Comparison of ENCODE assay signal across 1 cellular context in the genomic region with DNA sequence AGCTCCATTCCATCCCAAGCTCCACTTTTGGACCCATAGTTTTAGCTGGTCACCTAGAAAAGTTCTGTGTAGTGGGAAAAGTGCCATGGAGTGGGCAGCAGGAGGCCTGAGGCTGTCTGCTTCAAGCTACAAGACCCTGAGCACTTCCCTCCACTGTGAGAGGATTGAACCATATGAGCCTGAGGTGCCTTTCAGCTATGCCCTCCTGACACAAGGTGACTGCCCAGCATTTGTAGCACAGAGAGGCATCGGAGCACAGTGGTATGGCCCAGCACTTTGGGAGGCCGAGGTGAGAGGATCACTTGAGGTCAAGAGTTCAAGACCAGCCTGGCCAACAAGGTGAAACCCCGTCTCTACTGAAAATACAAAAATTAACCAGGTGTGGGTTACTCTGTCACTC.
A peak's percentile ranks its signal among the peaks of the same experiment; 100 is the strongest.
TF ChIP-seq lines count a peak whose summit lies in the region.

No MANE protein-coding gene starts in this region.

TF ChIP-seq in GM12878, 131 proteins besides CTCF, POLR2A, EP300 and RAD21:
- no peak for TF ChIP-seq BACH1 (IDR thresholded peaks at IDR 0.05; ENCODE audit: borderline replicate concordance)
- TF ChIP-seq NR2F1 (conservative IDR thresholded peaks at IDR 0.05) = peak; percentile 36; the same call in 1 of the 2 replicates
TF ChIP-seq in GM12878: peak in this region for 1.
